ENCODE assay signal across 23 cellular contexts in the genomic region with DNA sequence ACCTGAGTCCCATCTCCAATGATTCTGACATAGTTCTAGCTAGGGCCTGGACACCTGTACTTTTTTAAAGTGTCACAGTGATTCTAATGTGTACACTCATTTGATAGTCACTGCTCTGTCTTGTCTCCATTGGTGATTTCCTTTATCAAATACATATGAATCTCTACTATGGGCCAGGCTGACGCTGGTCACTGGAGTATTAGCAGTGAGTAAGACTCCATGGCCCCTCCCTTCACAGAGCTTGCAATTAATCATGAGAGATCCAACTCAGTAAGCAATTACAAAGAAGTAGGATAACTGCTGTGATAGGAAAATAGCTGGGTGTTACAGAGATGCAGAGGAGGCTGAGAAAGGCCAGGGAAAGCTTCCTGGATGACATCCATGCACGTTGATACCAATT. TPM values are rescaled to one million over a fixed set of nuclear protein-coding genes. Genes with fewer than 3 reads are reported as not detected.
DNase-seq lines count a peak whose midpoint lies in the region; ATAC-seq and TF ChIP-seq lines count a peak whose summit lies in the region.
"Had no signal": no experiment of that assay in that cellular context is flagged by ENCODE, and none has a peak within 500 bp of the region (broad histone marks: within the 10 kb centered on the region; RNA-seq: fewer than 3 reads in every experiment).

No MANE protein-coding gene starts in this region.

- no peak overlapping the region for H3K27ac ChIP-seq in esophagus muscularis mucosa (replicated peaks in 1 of 4)
- H3K27ac ChIP-seq in SJCRH30: no peak overlapping the region
- H3K27ac ChIP-seq: RWPE1, tibial artery had no signal

- POLR2A ChIA-PET in BJ (lab: Charles Lee): no interaction called here

- WGBS in esophagus muscularis mucosa: 56% methylated on average over 2 of the region's 2 CpGs

- H3K36me3 ChIP-seq in BJ (ENCODE audit: control insufficient read depth, insufficient read depth, low read length) (no peaks in the 10 kb centered on the region; the same call in 1 of the 2 replicates), esophagus muscularis mucosa (no peaks in the 10 kb centered on the region), SJCRH30 (no peaks in the 10 kb centered on the region)
- H3K36me3 ChIP-seq: tibial artery had no signal

- intact Hi-C loops in esophagus muscularis mucosa (cut with DNase I): no loop called here

- no peaks in the 10 kb centered on the region for H3K4me1 ChIP-seq in esophagus muscularis mucosa
- no peaks in the 10 kb centered on the region for H3K4me1 ChIP-seq in SJCRH30
- H3K4me1 ChIP-seq: tibial artery had no signal

- peak; percentile 52 for DNase-seq in BJ (ENCODE audit: low read depth)
- DNase-seq in M059J (ENCODE audit: low read depth): peak; percentile 70
- peak; percentile 38 to 71 for DNase-seq in cardiac fibroblast (ENCODE audit: low read depth in 2 of 2)
- peak; percentile 80 for DNase-seq in kidney tubule cell (ENCODE audit: low spot score)
- no peak for DNase-seq in esophagus muscularis mucosa (ENCODE audit: extremely low spot score)
- DNase-seq in DMS153 (lab: John Stamatoyannopoulos, UW): no peak
- DNase-seq in SJCRH30: no peak
- DNase-seq: activated CD4-positive, alpha-beta T cell treated with anti-CD3 and anti-CD28 coated beads, Interleukin-2, amount 10 ng/mL, durations not matched to agents 7 days and 5 days; activated CD8-positive, alpha-beta memory T cell treated with anti-CD3 and anti-CD28 coated beads, Interleukin-2, amount 50 U/mL, for 4 hours; activated gamma-delta T cell treated with Interleukin-2 at 50 U/mL for 16 hours; Calu3; cerebellar nuclear complex; effector memory CD4-positive, alpha-beta T cell; H7; MG63; midbrain; NCI-H187 treated with DMSO at 0.1 percent for 48 hours; NCI-H2227 treated with DMSO at 0.1 percent for 48 hours; stimulated activated naive CD8-positive, alpha-beta T cell treated with anti-CD3 and anti-CD28 coated beads, Interleukin-15, Interleukin-2, amounts not matched to agents 100 U/mL and 50 U/mL, for 24 hours; tibial artery had no signal

- ATAC-seq in GM21381 (IDR thresholded peaks at IDR 0.05; ENCODE audit: unreplicated experiment): no peak
- ATAC-seq: stimulated activated naive CD8-positive, alpha-beta T cell treated with anti-CD3 and anti-CD28 coated beads, Interleukin-15, Interleukin-2, amounts not matched to agents 100 U/mL and 50 U/mL, for 24 hours had no signal

- H3K4me3 ChIP-seq in BJ (ENCODE audit: low read depth, low read length) (no peak overlapping the region), cardiac fibroblast (replicated peaks in 1 of 2; ENCODE audit: low read depth in 2 of 2, low read length in 2 of 2) (no peak overlapping the region), esophagus muscularis mucosa (no peak overlapping the region), SJCRH30 (no peak overlapping the region)
- H3K4me3 ChIP-seq: MG63, skin epidermis, tibial artery had no signal

- TF ChIP-seq EP300 in esophagus muscularis mucosa (IDR thresholded peaks at IDR 0.05): no peak

- H3K27me3 ChIP-seq in BJ (ENCODE audit: control insufficient read depth, insufficient read depth, low read length) (no peaks in the 10 kb centered on the region), esophagus muscularis mucosa (no peaks in the 10 kb centered on the region), SJCRH30 (no peaks in the 10 kb centered on the region)
- H3K27me3 ChIP-seq: MG63, tibial artery had no signal

- no peak for TF ChIP-seq POLR2A in esophagus muscularis mucosa (IDR thresholded peaks at IDR 0.05; ENCODE audit: low read depth)

- H3K9me3 ChIP-seq in esophagus muscularis mucosa: no peaks in the 10 kb centered on the region
- 0 out of 2 replicates have a peak, but pooled peaks cover 2% of the 10 kb centered on the region for H3K9me3 ChIP-seq in SJCRH30 (replicated peaks)
- H3K9me3 ChIP-seq: MG63, tibial artery had no signal

- CTCF ChIA-PET in BJ (lab: Yijun Ruan, JAX): interaction anchor here (1.1 to 1.9 kb wide), 3 partner anchors 12 to 74 kb away, joined by 3 to 7 read pairs (median 5); no protein-coding TSS in a partner anchor

- no peak for TF ChIP-seq CTCF in BJ (IDR thresholded peaks at IDR 0.05; ENCODE audit: insufficient read depth, low read depth, low read length)
- TF ChIP-seq CTCF in cardiac fibroblast (IDR thresholded peaks at IDR 0.05; ENCODE audit: low read depth, low read length): no peak
- TF ChIP-seq CTCF in esophagus muscularis mucosa (IDR thresholded peaks at IDR 0.05): no peak

RNA-seq across cellular contexts. Expression of gene SASH1, which starts 19.3 kb away (rescaled TPM):
- polyA plus RNA-seq in BJ (2011; rRNA removed): 30.4 and 32.2 TPM in 2 replicates
- 52.7 and 64.8 TPM in 2 replicates for polyA minus RNA-seq in BJ (2011; rRNA and poly(A)+ RNA removed)
- total RNA-seq in M059J (2014; rRNA removed; shearing (Covaris generic)): 4.9 and 11.5 TPM in 2 replicates
- 10 to 100 TPM; 56.5 to 86.6 (median 70.3) TPM for total RNA-seq in esophagus muscularis mucosa
- 32.8 and 33.8 TPM in 2 replicates for total RNA-seq in SJCRH30 (2014; rRNA removed; shearing (Covaris generic))

Comparison
In these comparisons a context has a peak if more than half of its experiments do, and no peak if none do; other contexts are left out.
1. DNase-seq: peak in BJ (single experiment), M059J (single experiment), cardiac fibroblast (2 of 2) and kidney tubule cell (single experiment); none in esophagus muscularis mucosa (single experiment), DMS153 (single experiment) and SJCRH30 (0 of 2).